In genomic region chr3:86774082-86774691, GRCh38 we compare ENCODE assay signal across 8 cellular contexts.
DNase-seq lines count a peak whose midpoint lies in the region; ATAC-seq and TF ChIP-seq lines count a peak whose summit lies in the region.

No MANE protein-coding gene starts in this region.

- H3K27me3 Mint-ChIP-seq in chondrocyte (ENCODE audit: low read depth), result no peaks in the 10 kb centered on the region

- H3K27ac Mint-ChIP-seq in chondrocyte (ENCODE audit: unreplicated experiment), result no peak overlapping the region

- H3K27me3 ChIP-seq in left ventricle myocardium inferior (ENCODE audit: low read depth), result no peaks in the 10 kb centered on the region

- H3K4me3 ChIP-seq in left ventricle myocardium inferior, result no peak overlapping the region

- ATAC-seq in Right ventricle myocardium inferior (no peak), HG02571 (IDR thresholded peaks at IDR 0.05; ENCODE audit: unreplicated experiment) (no peak)

- no peaks in the 10 kb centered on the region for H3K36me3 Mint-ChIP-seq in chondrocyte (ENCODE audit: low read depth)

- no peak overlapping the region for H3K4me3 Mint-ChIP-seq in chondrocyte (ENCODE audit: unreplicated experiment)

- no peak overlapping the region for H3K27ac ChIP-seq in left ventricle myocardium inferior (replicated peaks)

- H3K36me3 ChIP-seq in left ventricle myocardium inferior, result no peaks in the 10 kb centered on the region

- intact Hi-C loops in left ventricle myocardium inferior (cut with micrococcal nuclease) (no loop called here), Right ventricle myocardium inferior (cut with DNase I) (loop anchor here (5.0 kb wide), 1 partner anchor 393 kb away; no protein-coding TSS in a partner anchor)

- peaks cover 3% of the 10 kb centered on the region for H3K9me3 Mint-ChIP-seq in chondrocyte (ENCODE audit: low read depth)

- peak; percentile 55 for TF ChIP-seq CTCF in left ventricle myocardium inferior (IDR thresholded peaks at IDR 0.05; ENCODE audit: borderline replicate concordance)
- TF ChIP-seq CTCF in chondrocyte (IDR thresholded peaks at IDR 0.05), result peak; percentile 94

- DNase-seq in left ventricle myocardium inferior (no peak), Right ventricle myocardium inferior (ENCODE audit: missing footprints) (no peak), NCI-H526 treated with DMSO at 0.1 percent for 48 hours (lab: John Stamatoyannopoulos, UW) (peak; percentile 14), chondrocyte (ENCODE audit: low spot score) (no peak), pons (ENCODE audit: low spot score) (peak; percentile 65), epidermal melanocyte (ENCODE audit: insufficient read length, low spot score) (no peak)
- no peak for DNase-seq in stimulated activated CD8-positive, alpha-beta memory T cell treated with anti-CD3 and anti-CD28 coated beads, Interleukin-4, amount 100 ng/mL, for 48 hours

- peaks cover 11% of the 10 kb centered on the region for H3K4me1 Mint-ChIP-seq in chondrocyte (ENCODE audit: low read depth)

- no peaks in the 10 kb centered on the region for H3K4me1 ChIP-seq in left ventricle myocardium inferior

- H3K9me3 ChIP-seq in left ventricle myocardium inferior (replicated peaks), result no peaks in the 10 kb centered on the region

Comparison
In these comparisons a context has a peak if more than half of its experiments do, and no peak if none do; other contexts are left out.
1. DNase-seq: peak in NCI-H526 treated with DMSO at 0.1 percent for 48 hours (single experiment) and pons (single experiment); none in left ventricle myocardium inferior (single experiment), Right ventricle myocardium inferior (single experiment), chondrocyte (single experiment), epidermal melanocyte (single experiment) and stimulated activated CD8-positive, alpha-beta memory T cell treated with anti-CD3 and anti-CD28 coated beads, Interleukin-4, amount 100 ng/mL, for 48 hours (single experiment).